ENCODE assay signal across 8 cellular contexts in the genomic region with DNA sequence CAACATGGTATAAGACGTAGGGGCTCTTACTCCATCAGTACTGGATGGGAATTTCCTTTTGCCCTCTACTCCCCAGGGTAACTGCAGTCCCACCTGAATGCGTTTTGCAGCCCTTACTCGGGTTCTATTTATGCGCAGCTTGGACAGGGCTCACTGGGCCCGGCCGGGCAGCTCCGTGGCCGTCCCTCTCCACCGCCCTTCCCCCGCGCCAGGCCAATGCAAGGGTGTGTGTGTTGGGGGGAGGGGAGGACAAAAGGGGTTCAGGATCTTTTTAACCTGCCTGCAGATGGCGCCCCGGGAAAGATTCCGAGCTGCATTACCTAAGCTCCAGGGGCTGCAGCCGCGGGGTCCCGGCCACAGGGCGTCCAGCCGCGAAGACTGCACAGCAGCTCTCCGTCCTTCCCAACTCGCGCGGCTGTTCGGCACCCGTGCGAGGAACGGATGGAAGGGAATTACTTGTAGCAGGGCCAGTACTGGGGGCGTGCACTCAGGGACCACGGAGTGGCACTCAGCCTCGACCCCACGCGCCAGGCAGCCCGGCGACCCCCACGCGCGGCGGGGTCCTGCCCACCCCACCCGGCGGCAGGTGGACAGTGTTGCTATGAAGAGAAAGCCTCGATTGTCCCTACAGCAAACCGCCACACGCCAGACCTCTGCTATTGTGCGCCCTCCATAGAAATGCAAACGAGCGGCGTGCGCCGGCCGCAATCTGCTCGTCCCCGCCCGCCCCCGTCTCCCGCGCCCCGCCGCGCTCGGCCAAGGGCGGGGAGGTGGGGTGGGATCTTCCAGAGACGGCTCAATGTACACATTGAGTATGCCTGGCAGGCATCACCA. TPM values are rescaled to one million over a fixed set of nuclear protein-coding genes. Genes with fewer than 3 reads are reported as not detected.
DNase-seq lines count a peak whose midpoint lies in the region; ATAC-seq and TF ChIP-seq lines count a peak whose summit lies in the region.

No MANE protein-coding gene starts in this region.

- H3K4me1 Mint-ChIP-seq in immature natural killer cell: peaks cover 29 to 41% of the 10 kb centered on the region in 2 donors

- H3K9me3 Mint-ChIP-seq in immature natural killer cell: no peaks in the 10 kb centered on the region

- intact Hi-C loops in sigmoid colon (cut with DNase I): loop anchor here (1.0 to 5.0 kb wide), 5 partner anchors 57 to 498 kb away; no protein-coding TSS in a partner anchor

- H3K27ac ChIP-seq in SU-DHL-6 (ENCODE audit: low read depth, low read length) (no peak overlapping the region), sigmoid colon (peak overlapping the region; percentile 89 to 98 (median 95))

- no peak for TF ChIP-seq POLR2A in sigmoid colon (IDR thresholded peaks at IDR 0.05)

- peak overlapping the region; percentile 51 for H3K4me2 ChIP-seq in SU-DHL-6 (ENCODE audit: low read depth, low read length, poor library complexity, severe bottlenecking)

- H3K27ac Mint-ChIP-seq in immature natural killer cell: no peak overlapping the region

- peak; percentile 33 for TF ChIP-seq CTCF in SU-DHL-6 (IDR thresholded peaks at IDR 0.05; ENCODE audit: insufficient read depth, low read length, poor library complexity, severe bottlenecking)
- TF ChIP-seq CTCF in sigmoid colon (IDR thresholded peaks at IDR 0.05): peak; percentile 32 to 56 (median 49)

- ATAC-seq in GM21381 (IDR thresholded peaks at IDR 0.05; ENCODE audit: unreplicated experiment): no peak

- H2AFZ ChIP-seq in SU-DHL-6 (ENCODE audit: low read depth, low read length, severe bottlenecking): no peak overlapping the region

- H3K36me3 ChIP-seq in MG63 (no peaks in the 10 kb centered on the region), SU-DHL-6 (ENCODE audit: low read length) (no peaks in the 10 kb centered on the region), sigmoid colon (no peaks in the 10 kb centered on the region)

- DNase-seq in DMS 273 treated with DMSO at 0.1 percent for 48 hours (lab: John Stamatoyannopoulos, UW): peak; percentile 66
- DNase-seq in MG63: peak; percentile 35
- peak; percentile 30 to 83 for DNase-seq in T47D (ENCODE audit: low read depth in 1 of 2, low spot score in 1 of 2)
- DNase-seq in immature natural killer cell: peak; percentile 8 to 20 (median 15)
- peak; percentile 88 for DNase-seq in sigmoid colon
- no peak for DNase-seq in SKM-1 (lab: John Stamatoyannopoulos, UW; ENCODE audit: unreplicated experiment)

- H4K20me1 ChIP-seq in SU-DHL-6 (ENCODE audit: low read depth, low read length): no peaks in the 10 kb centered on the region

- in situ Hi-C loops in T47D (cut with HindIII; ENCODE audit: low pct_unique_long_range_greater_than_20kb, low sequenced_read_pairs): no loop called here

- H3K9me3 ChIP-seq in MG63: no peaks in the 10 kb centered on the region
- no peaks in the 10 kb centered on the region for H3K9me3 ChIP-seq in SU-DHL-6 (ENCODE audit: insufficient read depth, low read length)
- H3K9me3 ChIP-seq in sigmoid colon: no peaks in the 10 kb centered on the region

- peaks cover 0 to 43% (median 35%) of the 10 kb centered on the region in 4 donors for H3K4me1 ChIP-seq in sigmoid colon

- no peak for TF ChIP-seq EP300 in sigmoid colon (IDR thresholded peaks at IDR 0.05)

- H3K4me3 ChIP-seq in MG63 (peak overlapping the region; percentile 21), SU-DHL-6 (ENCODE audit: insufficient read depth, low read length, poor library complexity, severe bottlenecking) (peak overlapping the region; percentile 11), sigmoid colon (peak overlapping the region; percentile 60 to 94 (median 82))

- H3K27me3 ChIP-seq in MG63: 0 out of 2 replicates have a peak, but pooled peaks cover 5% of the 10 kb centered on the region
- no peaks in the 10 kb centered on the region for H3K27me3 ChIP-seq in SU-DHL-6 (ENCODE audit: low read length)
- no peaks in the 10 kb centered on the region for H3K27me3 ChIP-seq in sigmoid colon

- H3K9me2 ChIP-seq in SU-DHL-6 (replicated peaks; ENCODE audit: insufficient read depth, low read length): no peaks in the 10 kb centered on the region

- no peaks in the 10 kb centered on the region for H3K79me2 ChIP-seq in SU-DHL-6 (ENCODE audit: insufficient read depth, low read length)

- H3K36me3 Mint-ChIP-seq in immature natural killer cell: no peaks in the 10 kb centered on the region

- no peaks in the 10 kb centered on the region for H3F3A ChIP-seq in SU-DHL-6 (ENCODE audit: insufficient read depth)

- no peak overlapping the region; the same call in 1 of the 2 replicates for H3K9ac ChIP-seq in SU-DHL-6 (ENCODE audit: low read length)

- WGBS in sigmoid colon, 2 donors: 0% methylated on average over 63 of the region's 63 CpGs

- peaks cover 12 to 29% (median 21%) of the 10 kb centered on the region in 3 donors for H3K27me3 Mint-ChIP-seq in immature natural killer cell (ENCODE audit: low read depth in 3 of 3)

- peak overlapping the region; percentile 80 to 89 (median 85) for H3K4me3 Mint-ChIP-seq in immature natural killer cell

RNA-seq across cellular contexts. Expression of gene GADD45G, which starts 1.0 kb away (rescaled TPM):
- total RNA-seq in MG63 (2014; rRNA removed; shearing (Covaris generic); ENCODE audit: low replicate concordance): 3.5 TPM in 1 of 2 replicates, not detected in the other
- 1 to 10 TPM in 2 of 3 donors, not detected in 1; 1.6 to 2.3 TPM for polyA plus RNA-seq in immature natural killer cell
- 10 to 100 TPM in 3 of 4 donors, 1 to 10 TPM in 1; 5.7 to 37.8 (median 17.3) TPM for total RNA-seq in sigmoid colon
- 10 to 100 TPM in 2 of 3 donors, 1 to 10 TPM in 1; 8.6 to 26.3 (median 21.0) TPM for polyA plus RNA-seq in sigmoid colon

Comparison
In these comparisons a context has a peak if more than half of its experiments do, and no peak if none do; other contexts are left out.
1. H3K4me3 ChIP-seq: peak in every context shown above with its lines; median percentile 82 in sigmoid colon; 21 in MG63; 11 in SU-DHL-6.